ENCODE assay signal across 30 cellular contexts in genomic region chr12:92701441-92701840, GRCh38.
"Had no signal": no experiment of that assay in that cellular context is flagged by ENCODE, and none has a peak within 500 bp of the region (broad histone marks: within the 10 kb centered on the region; RNA-seq: fewer than 3 reads in every experiment).

No MANE protein-coding gene starts in this region.

- H3K27ac ChIP-seq: breast epithelium, right atrium auricular region had no signal

- ATAC-seq: activated CD8-positive, alpha-beta T cell treated with anti-CD3 and anti-CD28 coated beads for 36 hours; activated naive CD8-positive, alpha-beta T cell treated with anti-CD3 and anti-CD28 coated beads, Interleukin-2, amount 50 U/mL, for 24 hours; activated T-cell treated with anti-CD3 and anti-CD28 coated beads, Interleukin-2, amount 50 U/mL, for 4 hours; activated T-helper 17 cell treated with anti-CD3 and anti-CD28 coated beads, Interleukin-2, amount 50 U/mL, for 72 hours; esophagus mucosa; left colon; naive thymus-derived CD4-positive, alpha-beta T cell had no signal

- H3K4me1 ChIP-seq: breast epithelium, right atrium auricular region had no signal

- H3K4me1 Mint-ChIP-seq: activated T-helper 17 cell treated with anti-CD3 and anti-CD28 coated beads, Interleukin-2, amount 50 U/mL, for 72 hours; central memory CD8-positive, alpha-beta T cell; immature natural killer cell; mesothelial cell of epicardium had no signal

- H3K9me3 ChIP-seq: breast epithelium, right atrium auricular region, transverse colon had no signal

- H3K4me3 Mint-ChIP-seq: activated CD4-positive, alpha-beta T cell treated with anti-CD3 and anti-CD28 coated beads, Interleukin-2, amount 10 ng/mL, durations not matched to agents 7 days and 5 days; activated CD8-positive, alpha-beta T cell treated with anti-CD3 and anti-CD28 coated beads for 36 hours; activated naive CD4-positive, alpha-beta T cell treated with anti-CD3 and anti-CD28 coated beads, Interleukin-2, amount 50 U/mL, for 24 hours; activated naive CD8-positive, alpha-beta T cell treated with anti-CD3 and anti-CD28 coated beads, Interleukin-2, amount 50 U/mL, for 24 hours; activated T-cell treated with anti-CD3 and anti-CD28 coated beads, Interleukin-2, amount 50 U/mL, for 4 hours; activated T-helper 17 cell treated with anti-CD3 and anti-CD28 coated beads, Interleukin-2, amount 50 U/mL, for 72 hours; central memory CD8-positive, alpha-beta T cell; dendritic cell treated with granulocyte-macrophage colony-stimulating factor and Interleukin-4, amounts not matched to agents 40 ng/mL and 50 ng/mL, for 4 days; endodermal cell; immature natural killer cell; mesothelial cell of epicardium; naive thymus-derived CD4-positive, alpha-beta T cell; T-helper 1 cell treated with Interleukin-12 subunit alpha and Interleukin-12 subunit beta and Interleukin-4 antibody, amounts not matched to agents 30 μg/mL and 1 μg/mL, for 36 hours had no signal

- H3K36me3 Mint-ChIP-seq: activated naive CD4-positive, alpha-beta T cell treated with anti-CD3 and anti-CD28 coated beads, Interleukin-2, amount 50 U/mL, for 24 hours; immature natural killer cell; mesothelial cell of epicardium had no signal

- H3K9me3 Mint-ChIP-seq: activated T-helper 17 cell treated with anti-CD3 and anti-CD28 coated beads, Interleukin-2, amount 50 U/mL, for 72 hours had no signal

- H3K36me3 ChIP-seq: breast epithelium, right atrium auricular region, transverse colon had no signal

- H3K27me3 ChIP-seq: breast epithelium, right atrium auricular region, transverse colon had no signal

- H3K27me3 Mint-ChIP-seq: activated CD4-positive, alpha-beta T cell treated with anti-CD3 and anti-CD28 coated beads, Interleukin-2, amount 10 ng/mL, durations not matched to agents 7 days and 5 days; activated CD8-positive, alpha-beta T cell treated with anti-CD3 and anti-CD28 coated beads for 36 hours; activated naive CD4-positive, alpha-beta T cell treated with anti-CD3 and anti-CD28 coated beads, Interleukin-2, amount 50 U/mL, for 24 hours; activated naive CD8-positive, alpha-beta T cell treated with anti-CD3 and anti-CD28 coated beads, Interleukin-2, amount 50 U/mL, for 24 hours; activated T-helper 17 cell treated with anti-CD3 and anti-CD28 coated beads, Interleukin-2, amount 50 U/mL, for 72 hours; dendritic cell treated with granulocyte-macrophage colony-stimulating factor and Interleukin-4, amounts not matched to agents 40 ng/mL and 50 ng/mL, for 4 days; naive thymus-derived CD4-positive, alpha-beta T cell had no signal

- H3K27ac Mint-ChIP-seq: activated CD4-positive, alpha-beta T cell treated with anti-CD3 and anti-CD28 coated beads, Interleukin-2, amount 10 ng/mL, durations not matched to agents 7 days and 5 days; activated CD8-positive, alpha-beta T cell treated with anti-CD3 and anti-CD28 coated beads for 36 hours; activated naive CD4-positive, alpha-beta T cell treated with anti-CD3 and anti-CD28 coated beads, Interleukin-2, amount 50 U/mL, for 24 hours; activated naive CD8-positive, alpha-beta T cell treated with anti-CD3 and anti-CD28 coated beads, Interleukin-2, amount 50 U/mL, for 24 hours; activated T-helper 17 cell treated with anti-CD3 and anti-CD28 coated beads, Interleukin-2, amount 50 U/mL, for 72 hours; dendritic cell treated with granulocyte-macrophage colony-stimulating factor and Interleukin-4, amounts not matched to agents 40 ng/mL and 50 ng/mL, for 4 days; endodermal cell; immature natural killer cell; mesothelial cell of epicardium; naive thymus-derived CD4-positive, alpha-beta T cell; T-helper 1 cell treated with Interleukin-12 subunit alpha and Interleukin-12 subunit beta and Interleukin-4 antibody, amounts not matched to agents 30 μg/mL and 1 μg/mL, for 36 hours had no signal

- H3K4me3 ChIP-seq: breast epithelium, right atrium auricular region, smooth muscle cell, transverse colon had no signal

- DNase-seq: activated CD4-positive, alpha-beta T cell treated with anti-CD3 and anti-CD28 coated beads for 1 hour; activated CD4-positive, alpha-beta T cell treated with anti-CD3 and anti-CD28 coated beads, Interleukin-2, amount 10 ng/mL, durations not matched to agents 7 days and 5 days; activated CD8-positive, alpha-beta T cell treated with anti-CD3 and anti-CD28 coated beads for 36 hours; activated naive CD8-positive, alpha-beta T cell treated with anti-CD3 and anti-CD28 coated beads, Interleukin-2, amount 50 U/mL, for 24 hours; activated T-cell treated with anti-CD3 and anti-CD28 coated beads, Interleukin-2, amount 50 U/mL, for 4 hours; endodermal cell; head of caudate nucleus; hippocampal formation; immature natural killer cell; kidney; left colon; mammary epithelial cell; naive thymus-derived CD4-positive, alpha-beta T cell; nucleus accumbens; stimulated activated CD4-positive, alpha-beta T cell treated with anti-CD3 and anti-CD28 coated beads, Interleukin-1b, Interleukin-23, amount 100 ng/mL, for 48 hours; stimulated activated CD4-positive, alpha-beta T cell treated with anti-CD3 and anti-CD28 coated beads, Interleukin-4, amount 100 ng/mL, for 4 hours; stimulated activated CD8-positive, alpha-beta memory T cell treated with anti-CD3 and anti-CD28 coated beads, Interleukin-4, amount 100 ng/mL, for 48 hours; stimulated activated naive CD4-positive, alpha-beta T cell; T-helper 9 cell; transverse colon had no signal

- H3K4me2 ChIP-seq: smooth muscle cell had no signal
